In the genomic region with DNA sequence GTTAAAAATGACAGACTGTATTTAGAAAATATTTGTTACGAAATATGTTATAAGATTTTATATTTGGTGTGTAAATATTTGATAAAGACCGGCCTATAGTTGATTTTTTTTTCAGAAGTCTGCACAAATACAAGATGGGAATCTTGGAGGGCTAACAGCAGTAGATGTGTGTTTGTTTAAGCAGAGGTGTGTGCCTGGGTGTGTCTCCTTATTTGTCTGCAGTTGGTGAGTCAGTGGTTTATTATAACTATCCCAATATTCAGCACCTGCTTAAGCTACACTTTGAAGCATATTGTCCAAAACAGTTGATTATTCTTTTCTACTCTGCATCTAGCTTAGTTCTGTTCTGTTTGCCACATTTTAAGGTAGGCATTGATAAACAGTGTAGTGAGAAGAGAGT, we compare ENCODE assay signal across 30 cellular contexts. TPM values are rescaled to one million over a fixed set of nuclear protein-coding genes. Genes with fewer than 3 reads are reported as not detected.
DNase-seq lines count a peak whose midpoint lies in the region; ATAC-seq, FAIRE-seq and TF ChIP-seq lines count a peak whose summit lies in the region.
"Had no signal": no experiment of that assay in that cellular context is flagged by ENCODE, and none has a peak within 500 bp of the region (broad histone marks: within the 10 kb centered on the region; RNA-seq: fewer than 3 reads in every experiment).

No MANE protein-coding gene starts in this region.

- DNase-seq in H54 (ENCODE audit: insufficient read length, low spot score), result no peak
- DNase-seq in NCI-H146 treated with DMSO at 0.1 percent for 48 hours (lab: John Stamatoyannopoulos, UW; ENCODE audit: unreplicated experiment), result peak; percentile 5
- peak; percentile 65 for DNase-seq in bronchial epithelial cell (ENCODE audit: low read depth)
- DNase-seq in myocyte (ENCODE audit: low read depth), result peak; percentile 11
- DNase-seq in NCI-H2107 treated with DMSO at 0.1 percent for 48 hours (lab: John Stamatoyannopoulos, UW; ENCODE audit: unreplicated experiment), result no peak
- DNase-seq in NOMO-1 (lab: John Stamatoyannopoulos, UW; ENCODE audit: unreplicated experiment in 2 of 2), result no peak
- DNase-seq in AG08396 (ENCODE audit: low spot score), result no peak
- DNase-seq: activated CD4-positive, alpha-beta T cell treated with anti-CD3 and anti-CD28 coated beads for 48 hours; activated naive CD4-positive, alpha-beta T cell treated with anti-CD3 and anti-CD28 coated beads, Interleukin-2, amount 10 ng/mL, durations not matched to agents 7 days and 5 days; adrenal gland; C1 segment of cervical spinal cord; cerebellar nuclear complex; DND-41; gastrocnemius medialis; GF-D8; kidney glomerular epithelial cell; NCI-H1417 treated with DMSO at 0.1 percent for 48 hours; NCI-H446 treated with DMSO at 0.1 percent for 48 hours; SJCRH30; stimulated activated CD4-positive, alpha-beta T cell treated with anti-CD3 and anti-CD28 coated beads, Interleukin-15, amount 100 ng/mL, for 24 hours; stimulated activated CD4-positive, alpha-beta T cell treated with anti-CD3 and anti-CD28 coated beads, Interleukin-4, amount 100 ng/mL, for 4 hours; SW 1271; T-helper 9 cell; trophoblast cell had no signal

- FAIRE-seq in H54 (lab: Jason Lieb, UNC) (peak; percentile 48), bronchial epithelial cell (lab: Jason Lieb, UNC) (no peak)

- no peak for TF ChIP-seq POLR2A in H54 (IDR thresholded peaks at IDR 0.05; ENCODE audit: low read depth, low read length)

- no peaks in the 10 kb centered on the region for H3K36me3 ChIP-seq in bronchial epithelial cell (ENCODE audit: control insufficient read depth, insufficient read depth, low read length)
- H3K36me3 ChIP-seq: adrenal gland, gastrocnemius medialis, SJCRH30 had no signal

- TF ChIP-seq CTCF in bronchial epithelial cell (IDR thresholded peaks at IDR 0.05; ENCODE audit: insufficient read depth, low read length, severe bottlenecking), result no peak

- H3K4me3 ChIP-seq in bronchial epithelial cell (ENCODE audit: low read depth, low read length), result no peak overlapping the region
- H3K4me3 ChIP-seq: adrenal gland, gastrocnemius medialis, GM23338, lung, SJCRH30 had no signal

- ATAC-seq in HG02970 (IDR thresholded peaks at IDR 0.05; ENCODE audit: low FRiP score, unreplicated experiment), result no peak
- ATAC-seq: activated T-helper 17 cell treated with anti-CD3 and anti-CD28 coated beads, Interleukin-2, amount 50 U/mL, for 72 hours; gastrocnemius medialis; GM23338; natural killer cell treated with Interleukin-12 subunit alpha and Interleukin-12 subunit beta and Interleukin-15 and Interleukin-18, amount 100 ng/mL, for 72 hours; Panc1 had no signal

- no peaks in the 10 kb centered on the region for H3K27me3 ChIP-seq in bronchial epithelial cell (ENCODE audit: control insufficient read depth, insufficient read depth, low read length)
- H3K27me3 ChIP-seq: adrenal gland, gastrocnemius medialis, SJCRH30 had no signal

RNA-seq across cellular contexts. Expression of a gene that starts 12.4 kb away (rescaled TPM):
- total RNA-seq in bronchial epithelial cell (43.0 and 46.3 TPM in 2 replicates), myocyte (13.4 and 16.5 TPM in 2 replicates)
- polyA plus RNA-seq in myocyte (2012), result 5.0 TPM

Comparison
In these comparisons a context has a peak if more than half of its experiments do, and no peak if none do; other contexts are left out.
1. DNase-seq: peak in NCI-H146 treated with DMSO at 0.1 percent for 48 hours (single experiment), bronchial epithelial cell (single experiment) and myocyte (single experiment); none in H54 (single experiment), NCI-H2107 treated with DMSO at 0.1 percent for 48 hours (single experiment), NOMO-1 (0 of 2) and AG08396 (single experiment).